In the genomic region with DNA sequence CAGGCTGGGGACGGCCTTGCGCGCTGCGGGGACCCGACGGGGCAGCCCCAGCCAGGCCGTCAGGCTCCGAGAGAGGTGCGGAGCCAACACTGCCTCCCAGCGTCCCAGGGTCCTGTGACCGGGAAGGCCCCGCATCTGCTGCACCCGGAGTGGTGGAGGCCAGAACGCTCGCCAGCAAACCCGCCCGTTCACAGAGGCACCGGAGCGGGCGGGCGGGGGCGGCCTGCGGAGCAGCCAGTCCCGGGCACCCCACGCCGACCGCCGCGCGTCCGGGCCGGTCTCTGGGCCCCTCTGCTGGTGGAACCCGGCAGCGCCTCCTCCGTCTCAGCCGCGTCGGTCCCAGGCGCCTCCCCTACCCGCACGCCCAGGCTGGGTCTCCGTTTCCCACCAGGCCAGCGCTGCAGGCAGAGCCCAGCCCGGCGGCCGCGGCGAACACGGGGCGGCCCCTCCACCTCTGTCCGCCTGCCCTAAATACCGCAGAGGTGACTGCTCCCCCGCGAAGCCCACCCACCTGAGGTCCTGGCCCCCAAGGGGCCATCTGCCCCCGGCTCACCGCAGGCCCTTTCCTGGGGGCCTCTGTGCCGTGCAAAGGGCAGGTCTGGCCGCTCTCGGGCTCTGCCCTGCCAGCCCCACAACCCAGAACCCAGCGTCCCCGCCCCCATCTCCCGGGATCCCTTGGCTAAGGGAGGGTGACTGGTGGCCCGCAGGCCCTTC, we compare ENCODE assay signal across 9 cellular contexts. TPM values are rescaled to one million over a fixed set of nuclear protein-coding genes. Genes with fewer than 3 reads are reported as not detected.
DNase-seq lines count a peak whose midpoint lies in the region; ATAC-seq, FAIRE-seq and TF ChIP-seq lines count a peak whose summit lies in the region.
"Had no signal": no experiment of that assay in that cellular context is flagged by ENCODE, and none has a peak within 500 bp of the region (broad histone marks: within the 10 kb centered on the region; RNA-seq: fewer than 3 reads in every experiment).

No MANE protein-coding gene starts in this region.

- no TSS peak for BruUV-seq in endothelial cell of umbilical vein (replicated peaks; lab: Mats Ljungman, UMichigan)

- peak overlapping the region; percentile 8 for H3K4me2 ChIP-seq in endothelial cell of umbilical vein (ENCODE audit: insufficient read depth, low read length)

- intact Hi-C loops in endothelial cell of umbilical vein (cut with micrococcal nuclease) = loop anchor here (1.0 to 2.0 kb wide), 4 partner anchors 38 to 111 kb away; partner anchors contain the start of gene NRARP

- H4K20me1 ChIP-seq in endothelial cell of umbilical vein (replicated peaks; ENCODE audit: control insufficient read depth, extremely low read depth, insufficient read depth, low read length) = no peaks in the 10 kb centered on the region

- no peaks in the 10 kb centered on the region for H3K9me3 ChIP-seq in endothelial cell of umbilical vein (replicated peaks; ENCODE audit: control insufficient read depth, insufficient read depth, low read length)

- H3K36me3 ChIP-seq in endothelial cell of umbilical vein (ENCODE audit: control insufficient read depth in 2 of 2, extremely low read depth in 1 of 2, insufficient read depth in 2 of 2, low read length in 2 of 2) = no peaks in the 10 kb centered on the region

- no peaks in the 10 kb centered on the region for H3K9me1 ChIP-seq in endothelial cell of umbilical vein (replicated peaks; ENCODE audit: control insufficient read depth, extremely low read depth, insufficient read depth, low read length)

- H3K9ac ChIP-seq in endothelial cell of umbilical vein (replicated peaks; ENCODE audit: extremely low read depth, insufficient read depth, low read length) = peak overlapping the region; percentile 20

- dilution Hi-C loops in endothelial cell of umbilical vein (cut with MboI; ENCODE audit: extremely low pct_ligation_motif_present, low sequenced_read_pairs) = no loop called here

- H3K79me2 ChIP-seq in endothelial cell of umbilical vein (ENCODE audit: control insufficient read depth, insufficient read depth, low read length) = no peaks in the 10 kb centered on the region

- in situ Hi-C loops in GM13976 (cut with MboI; ENCODE audit: low sequenced_read_pairs, unreplicated experiment) = loop anchor here (5.0 kb wide), 1 partner anchor 115 kb away; no protein-coding TSS in a partner anchor

- H3K27ac ChIP-seq in endothelial cell of umbilical vein (ENCODE audit: insufficient read depth, low read depth, low read length) = no peak overlapping the region

- FAIRE-seq in endothelial cell of umbilical vein (lab: Jason Lieb, UNC) = peak; percentile 73
- FAIRE-seq: islet of Langerhans had no signal

- no peak for TF ChIP-seq POLR2A in endothelial cell of umbilical vein (IDR thresholded peaks at IDR 0.05; ENCODE audit: low read depth, low read length)

- POLR2A ChIA-PET in endothelial cell of umbilical vein (lab: Charles Lee) = no interaction called here

- H2AFZ ChIP-seq in endothelial cell of umbilical vein (ENCODE audit: low read depth, low read length) = peak overlapping the region; percentile 44

- H3K4me3 ChIP-seq in endothelial cell of umbilical vein (replicated peaks in 1 of 3; ENCODE audit: insufficient read depth in 1 of 3, low read depth in 1 of 3, low read length in 3 of 3) = peak overlapping the region in 1 of 3 experiments; percentile 17

- DNase-seq in GM13976 (ENCODE audit: low spot score) (peak; percentile 92), NCI-H2171 (lab: John Stamatoyannopoulos, UW) (peak; percentile 62), activated T-cell treated with anti-CD3 and anti-CD28 coated beads for 1 hour (ENCODE audit: low read depth) (peak; percentile 55), endothelial cell of umbilical vein (ENCODE audit: low read depth, low spot score) (peak; percentile 85), mucosa of gallbladder (ENCODE audit: low spot score) (peak; percentile 62)
- peak; percentile 21 for DNase-seq in stimulated activated CD8-positive, alpha-beta memory T cell treated with anti-CD3 and anti-CD28 coated beads, Interleukin-7, amount 100 ng/mL, for 24 hours (ENCODE audit: low read depth)

- peaks cover 24% of the 10 kb centered on the region for H3K4me1 ChIP-seq in endothelial cell of umbilical vein (ENCODE audit: control insufficient read depth, extremely low read depth, insufficient read depth, low read length)

- TF ChIP-seq CTCF in GM13976 (IDR thresholded peaks at IDR 0.05; ENCODE audit: borderline replicate concordance, control extremely low read depth, extremely low read depth, insufficient read depth, missing control alignments) (peak; percentile 87), endothelial cell of umbilical vein (IDR thresholded peaks at IDR 0.05; ENCODE audit: extremely low read depth in 1 of 2, insufficient read depth in 1 of 2, low read depth in 1 of 2, low read length in 2 of 2) (peak; percentile 83 to 87)

- CTCF ChIA-PET in endothelial cell of umbilical vein (lab: Charles Lee) = interaction anchor here (1.1 to 4.6 kb wide), 3 partner anchors 16 to 120 kb away, joined by 3 to 36 read pairs (median 6); partner anchors contain the start of genes EXD3, NOXA1 and NRARP

- ATAC-seq in GM19467 (IDR thresholded peaks at IDR 0.05; ENCODE audit: unreplicated experiment) (no peak), HG02610 (IDR thresholded peaks at IDR 0.05; ENCODE audit: unreplicated experiment) (no peak)

- no peaks in the 10 kb centered on the region for H3K27me3 ChIP-seq in endothelial cell of umbilical vein (ENCODE audit: control insufficient read depth in 2 of 2, insufficient read depth in 2 of 2, low read length in 2 of 2)

TF ChIP-seq in endothelial cell of umbilical vein, 7 proteins besides CTCF, POLR2A, EP300 and RAD21:
- no peak for TF ChIP-seq EZH2 (IDR thresholded peaks at IDR 0.05; ENCODE audit: borderline replicate concordance, low read depth, low read length, severe bottlenecking)
- peak; percentile 94 for TF ChIP-seq POLR2AphosphoS5 (IDR thresholded peaks at IDR 0.05; ENCODE audit: insufficient read depth, low read depth, low read length)

RNA-seq across cellular contexts. Expression of gene EXD3, which starts 15.9 kb away (rescaled TPM):
- total RNA-seq in endothelial cell of umbilical vein = 26.6 and 30.3 TPM in 2 replicates
- 17.7 and 24.7 TPM in 2 replicates for polyA plus RNA-seq in endothelial cell of umbilical vein
- 7.6 and 11.8 TPM in 2 replicates for polyA plus RNA-seq in endothelial cell of umbilical vein (2011; cell fraction: cytosol; rRNA removed)
- 34.8 and 44.7 TPM in 2 replicates for polyA plus RNA-seq in endothelial cell of umbilical vein (2011; cell fraction: nucleus; rRNA removed)
- 12.4 and 21.6 TPM in 2 replicates for polyA plus RNA-seq in endothelial cell of umbilical vein (2012)
- 11.0 and 15.0 TPM in 2 replicates for polyA minus RNA-seq in endothelial cell of umbilical vein
- 4.9 TPM for polyA minus RNA-seq in endothelial cell of umbilical vein (2011; cell fraction: cytosol; rRNA and poly(A)+ RNA removed)
- 13.0 and 26.5 TPM in 2 replicates for polyA minus RNA-seq in endothelial cell of umbilical vein (2011; cell fraction: nucleus; rRNA and poly(A)+ RNA removed)
- 47.6 TPM for total RNA-seq in mucosa of gallbladder

RNA-seq across cellular contexts. Expression of gene NOXA1, which starts 16.2 kb away (rescaled TPM):
- total RNA-seq in endothelial cell of umbilical vein (0.91 and 1.3 TPM in 2 replicates), mucosa of gallbladder (36.7 TPM)
- 0.40 and 0.51 TPM in 2 replicates for polyA plus RNA-seq in endothelial cell of umbilical vein
- 0.20 TPM in 1 of 2 replicates, not detected in the other for polyA plus RNA-seq in endothelial cell of umbilical vein (2011; cell fraction: cytosol; rRNA removed)
- 1.6 and 1.7 TPM in 2 replicates for polyA plus RNA-seq in endothelial cell of umbilical vein (2011; cell fraction: nucleus; rRNA removed)
- polyA plus RNA-seq in endothelial cell of umbilical vein (2012) = 0.13 and 0.52 TPM in 2 replicates
- 0.13 and 0.19 TPM in 2 replicates for polyA minus RNA-seq in endothelial cell of umbilical vein
- polyA minus RNA-seq in endothelial cell of umbilical vein (2011; cell fraction: cytosol; rRNA and poly(A)+ RNA removed) = 1.8 TPM
- polyA minus RNA-seq in endothelial cell of umbilical vein (2011; cell fraction: nucleus; rRNA and poly(A)+ RNA removed) = 0.67 TPM in 1 of 2 replicates, not detected in the other

RNA-seq across cellular contexts. Expression of gene ENTPD8, which starts 34.1 kb away (rescaled TPM):
- total RNA-seq in endothelial cell of umbilical vein (0.42 and 0.51 TPM in 2 replicates), mucosa of gallbladder (27.9 TPM)
- polyA plus RNA-seq in endothelial cell of umbilical vein = 0.44 and 0.45 TPM in 2 replicates
- 0.14 and 0.21 TPM in 2 replicates for polyA plus RNA-seq in endothelial cell of umbilical vein (2011; cell fraction: cytosol; rRNA removed)
- polyA plus RNA-seq in endothelial cell of umbilical vein (2011; cell fraction: nucleus; rRNA removed) = 2.5 and 3.6 TPM in 2 replicates
- 0.12 and 0.14 TPM in 2 replicates for polyA plus RNA-seq in endothelial cell of umbilical vein (2012)
- polyA minus RNA-seq in endothelial cell of umbilical vein = not detected in 2 replicates
- polyA minus RNA-seq in endothelial cell of umbilical vein (2011; cell fraction: cytosol; rRNA and poly(A)+ RNA removed) = not detected
- 0.24 TPM in 1 of 2 replicates, not detected in the other for polyA minus RNA-seq in endothelial cell of umbilical vein (2011; cell fraction: nucleus; rRNA and poly(A)+ RNA removed)

RNA-seq across cellular contexts. Expression of gene NSMF, which starts 52.1 kb away (rescaled TPM):
- total RNA-seq in endothelial cell of umbilical vein (43.3 and 45.4 TPM in 2 replicates), mucosa of gallbladder (69.6 TPM)
- polyA plus RNA-seq in endothelial cell of umbilical vein = 53.7 and 66.9 TPM in 2 replicates
- 31.4 and 40.5 TPM in 2 replicates for polyA plus RNA-seq in endothelial cell of umbilical vein (2011; cell fraction: cytosol; rRNA removed)
- 152 and 169 TPM in 2 replicates for polyA plus RNA-seq in endothelial cell of umbilical vein (2011; cell fraction: nucleus; rRNA removed)
- 46.1 and 63.1 TPM in 2 replicates for polyA plus RNA-seq in endothelial cell of umbilical vein (2012)
- 18.8 and 27.5 TPM in 2 replicates for polyA minus RNA-seq in endothelial cell of umbilical vein
- polyA minus RNA-seq in endothelial cell of umbilical vein (2011; cell fraction: cytosol; rRNA and poly(A)+ RNA removed) = 31.5 TPM
- 23.9 and 33.3 TPM in 2 replicates for polyA minus RNA-seq in endothelial cell of umbilical vein (2011; cell fraction: nucleus; rRNA and poly(A)+ RNA removed)

Comparison
In these comparisons a context has a peak if more than half of its experiments do, and no peak if none do; other contexts are left out.
1. DNase-seq: peak in every context shown above with its lines; median percentile 92 in GM13976; 85 in endothelial cell of umbilical vein; 62 in NCI-H2171; 62 in mucosa of gallbladder; 55 in activated T-cell treated with anti-CD3 and anti-CD28 coated beads for 1 hour; 21 in stimulated activated CD8-positive, alpha-beta memory T cell treated with anti-CD3 and anti-CD28 coated beads, Interleukin-7, amount 100 ng/mL, for 24 hours.
2. RNA of gene NOXA1, which starts 16.2 kb away (total RNA-seq): 36.7 TPM in mucosa of gallbladder (single experiment); 0.91 to 1.3 TPM in endothelial cell of umbilical vein; every median in the first group is over 10 times any median in the second.
3. RNA of gene ENTPD8, which starts 34.1 kb away (total RNA-seq): 27.9 TPM in mucosa of gallbladder (single experiment); 0.42 to 0.51 TPM in endothelial cell of umbilical vein; every median in the first group is over 10 times any median in the second.